ENCODE assay signal across 1 cellular context in the genomic region with DNA sequence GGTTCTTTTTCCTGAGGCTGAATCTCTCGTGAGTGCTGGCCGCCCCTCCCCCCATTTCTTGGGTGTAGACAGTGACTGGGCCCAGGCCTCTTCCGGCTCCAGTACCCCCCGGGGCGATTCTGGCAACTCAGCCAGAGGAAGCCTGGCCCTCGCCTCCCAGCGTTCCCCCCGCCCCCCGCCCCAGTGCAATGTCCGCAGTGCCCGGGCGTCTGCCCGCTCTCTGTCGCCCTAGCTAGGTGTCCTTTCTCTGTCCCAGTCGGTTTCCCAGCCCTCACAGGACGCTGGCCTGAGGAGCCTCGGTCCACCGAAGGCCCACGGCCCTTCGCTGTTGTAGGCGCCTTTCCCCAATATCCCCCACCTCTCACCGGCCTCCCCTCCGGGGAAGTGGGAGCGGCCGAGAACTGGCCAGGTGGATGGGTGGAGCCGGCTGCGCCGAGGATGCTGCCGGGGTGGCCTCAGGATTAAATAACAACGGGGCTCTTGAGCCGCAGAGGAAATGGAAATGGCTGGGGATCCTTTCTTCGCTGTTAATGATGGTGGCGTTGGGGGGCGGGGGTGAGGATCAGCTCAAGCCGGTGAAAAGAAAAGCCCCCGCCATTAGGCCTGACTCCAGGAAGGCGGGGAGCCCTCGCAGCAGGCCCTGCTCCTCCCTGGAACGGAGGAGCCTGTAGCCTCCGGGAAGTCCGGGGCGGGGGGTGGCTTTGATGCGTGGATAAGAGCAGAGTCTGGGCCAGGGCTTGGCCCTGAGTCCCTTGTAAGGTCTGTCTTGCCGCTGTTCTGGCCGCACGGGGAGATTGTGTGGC.
TF ChIP-seq lines count a peak whose summit lies in the region.

No MANE protein-coding gene starts in this region.

TF ChIP-seq in H1, 55 proteins besides CTCF, POLR2A, EP300 and RAD21 (continues in another document):
- TF ChIP-seq TAF1 (IDR thresholded peaks at IDR 0.05; ENCODE audit: low read depth, low read length) (peak; percentile 68), HDAC2 (IDR thresholded peaks at IDR 0.05; ENCODE audit: borderline replicate concordance in 1 of 2, low read depth in 2 of 2, low read length in 2 of 2) (0 out of 4 replicates have a peak, but pooled peaks of 1 of the 2 experiments have one; percentile 2), KDM1A (IDR thresholded peaks at IDR 0.05; ENCODE audit: borderline replicate concordance, low read length) (no peak), GTF2F1 (IDR thresholded peaks at IDR 0.05; ENCODE audit: borderline replicate concordance, low read depth, low read length) (0 out of 2 replicates have a peak, but pooled peaks have one; percentile 40), SIN3A (conservative IDR thresholded peaks at IDR 0.05 in 1 of 2, IDR thresholded peaks at IDR 0.05 in 1 of 2; ENCODE audit: low read depth in 1 of 2, low read length in 2 of 2) (peak; percentile 3 to 67; a peak in 1 of 4 replicates), MAFK (IDR thresholded peaks at IDR 0.05; ENCODE audit: low read depth, low read length) (no peak), SP1 (IDR thresholded peaks at IDR 0.05; ENCODE audit: low read depth, low read length) (no peak), SRF (IDR thresholded peaks at IDR 0.05; ENCODE audit: low read depth, low read length) (no peak), CREB1 (IDR thresholded peaks at IDR 0.05) (peak; percentile 12; the same call in 1 of the 2 replicates), KDM5A (IDR thresholded peaks at IDR 0.05; ENCODE audit: low read length) (no peak), CHD1 (IDR thresholded peaks at IDR 0.05; ENCODE audit: low read depth, low read length) (0 out of 2 replicates have a peak, but pooled peaks have one; percentile 61), TBP (IDR thresholded peaks at IDR 0.05; ENCODE audit: low read depth, low read length) (peak; percentile 9; the same call in 1 of the 2 replicates), JUN (IDR thresholded peaks at IDR 0.05; ENCODE audit: low read depth, low read length) (no peak), ASH2L (IDR thresholded peaks at IDR 0.05; ENCODE audit: low read length) (peak; percentile 39), SP4 (IDR thresholded peaks at IDR 0.05; ENCODE audit: low read length) (no peak), BCL11A (IDR thresholded peaks at IDR 0.05; ENCODE audit: low read depth in 2 of 2, low read length in 2 of 2) (no peak), SUZ12 (IDR thresholded peaks at IDR 0.05; ENCODE audit: low read length) (no peak), CHD7 (IDR thresholded peaks at IDR 0.05; ENCODE audit: insufficient replicate concordance, low read length) (no peak), RNF2 (IDR thresholded peaks at IDR 0.05; ENCODE audit: borderline replicate concordance, low read depth, low read length, missing control alignments, poor library complexity, severe bottlenecking) (no peak), BACH1 (IDR thresholded peaks at IDR 0.05; ENCODE audit: low read length) (peak; percentile 44; the same call in 1 of the 2 replicates), GABPA (IDR thresholded peaks at IDR 0.05; ENCODE audit: borderline replicate concordance, insufficient read depth, low read length) (no peak), CEBPB (IDR thresholded peaks at IDR 0.05; ENCODE audit: low read depth, low read length) (no peak), EZH2 (IDR thresholded peaks at IDR 0.05; ENCODE audit: low read depth, low read length, severe bottlenecking) (no peak), ATF2 (IDR thresholded peaks at IDR 0.05; ENCODE audit: low read length) (no peak), SAP30 (IDR thresholded peaks at IDR 0.05; ENCODE audit: insufficient read depth, insufficient replicate concordance, low read length) (no peak), CHD2 (IDR thresholded peaks at IDR 0.05; ENCODE audit: low read length) (0 out of 2 replicates have a peak, but pooled peaks have one; percentile 1), SIRT6 (IDR thresholded peaks at IDR 0.05; ENCODE audit: low read length) (no peak), SIX5 (IDR thresholded peaks at IDR 0.05; ENCODE audit: low read depth, low read length) (no peak), CBX5 (IDR thresholded peaks at IDR 0.05; ENCODE audit: low read depth, low read length) (no peak), EGR1 (IDR thresholded peaks at IDR 0.05; ENCODE audit: borderline replicate concordance, low read depth, low read length) (no peak), NRF1 (IDR thresholded peaks at IDR 0.05; ENCODE audit: low read depth, low read length) (no peak), TAF7 (optimal IDR thresholded peaks at IDR 0.05; ENCODE audit: borderline replicate concordance, low read depth, low read length) (peak; percentile 37), POU5F1 (IDR thresholded peaks at IDR 0.05; ENCODE audit: low read depth, low read length) (no peak), ZNF274 (IDR thresholded peaks at IDR 0.05; ENCODE audit: borderline replicate concordance, extremely low read depth, low read length) (no peak), TCF12 (IDR thresholded peaks at IDR 0.05; ENCODE audit: low read depth, low read length) (0 out of 2 replicates have a peak, but pooled peaks have one; percentile 38), YY1 (IDR thresholded peaks at IDR 0.05; ENCODE audit: low read depth, low read length) (peak; percentile 67; the same call in 1 of the 2 replicates), POLR2AphosphoS5 (IDR thresholded peaks at IDR 0.05; ENCODE audit: low read depth, low read length) (peak; percentile 56; the same call in 1 of the 2 replicates), HDAC6 (IDR thresholded peaks at IDR 0.05; ENCODE audit: low read depth, low read length) (no peak), RBBP5 (IDR thresholded peaks at IDR 0.05; ENCODE audit: borderline replicate concordance, low read depth, low read length) (no peak), FOSL1 (IDR thresholded peaks at IDR 0.05; ENCODE audit: insufficient read depth, low read depth, low read length) (0 out of 2 replicates have a peak, but pooled peaks have one; percentile 18), JUND (IDR thresholded peaks at IDR 0.05; ENCODE audit: low read length) (0 out of 2 replicates have a peak, but pooled peaks have one; percentile 10), CBX8 (IDR thresholded peaks at IDR 0.05; ENCODE audit: borderline replicate concordance, low read depth, low read length) (no peak), PHF8 (conservative IDR thresholded peaks at IDR 0.05; ENCODE audit: low read depth, low read length) (peak; percentile 44; the same call in 1 of the 2 replicates), RFX5 (IDR thresholded peaks at IDR 0.05; ENCODE audit: borderline replicate concordance, low read depth, low read length) (no peak), NANOG (IDR thresholded peaks at IDR 0.05; ENCODE audit: insufficient read depth, low read depth, low read length, poor library complexity, severe bottlenecking) (no peak), KDM4A (IDR thresholded peaks at IDR 0.05; ENCODE audit: low read depth, low read length, severe bottlenecking) (no peak), CTBP2 (IDR thresholded peaks at IDR 0.05; ENCODE audit: borderline replicate concordance, insufficient read depth, insufficient read length, low read length) (no peak), SP2 (IDR thresholded peaks at IDR 0.05; ENCODE audit: low read length) (no peak), TEAD4 (IDR thresholded peaks at IDR 0.05; ENCODE audit: low read depth, low read length) (no peak)
- TF ChIP-seq, protein P1, sequence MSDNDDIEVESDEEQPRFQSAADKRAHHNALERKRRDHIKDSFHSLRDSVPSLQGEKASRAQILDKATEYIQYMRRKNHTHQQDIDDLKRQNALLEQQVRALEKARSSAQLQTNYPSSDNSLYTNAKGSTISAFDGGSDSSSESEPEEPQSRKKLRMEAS (IDR thresholded peaks at IDR 0.05) = no peak
- TF ChIP-seq, protein P2, sequence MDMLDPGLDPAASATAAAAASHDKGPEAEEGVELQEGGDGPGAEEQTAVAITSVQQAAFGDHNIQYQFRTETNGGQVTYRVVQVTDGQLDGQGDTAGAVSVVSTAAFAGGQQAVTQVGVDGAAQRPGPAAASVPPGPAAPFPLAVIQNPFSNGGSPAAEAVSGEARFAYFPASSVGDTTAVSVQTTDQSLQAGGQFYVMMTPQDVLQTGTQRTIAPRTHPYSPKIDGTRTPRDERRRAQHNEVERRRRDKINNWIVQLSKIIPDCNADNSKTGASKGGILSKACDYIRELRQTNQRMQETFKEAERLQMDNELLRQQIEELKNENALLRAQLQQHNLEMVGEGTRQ (IDR thresholded peaks at IDR 0.05; ENCODE audit: low read length) = no peak
- TF ChIP-seq, protein P3, sequence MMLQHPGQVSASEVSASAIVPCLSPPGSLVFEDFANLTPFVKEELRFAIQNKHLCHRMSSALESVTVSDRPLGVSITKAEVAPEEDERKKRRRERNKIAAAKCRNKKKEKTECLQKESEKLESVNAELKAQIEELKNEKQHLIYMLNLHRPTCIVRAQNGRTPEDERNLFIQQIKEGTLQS (IDR thresholded peaks at IDR 0.05; ENCODE audit: insufficient read depth, low read depth, low read length) = no peak
- TF ChIP-seq, protein P4, sequence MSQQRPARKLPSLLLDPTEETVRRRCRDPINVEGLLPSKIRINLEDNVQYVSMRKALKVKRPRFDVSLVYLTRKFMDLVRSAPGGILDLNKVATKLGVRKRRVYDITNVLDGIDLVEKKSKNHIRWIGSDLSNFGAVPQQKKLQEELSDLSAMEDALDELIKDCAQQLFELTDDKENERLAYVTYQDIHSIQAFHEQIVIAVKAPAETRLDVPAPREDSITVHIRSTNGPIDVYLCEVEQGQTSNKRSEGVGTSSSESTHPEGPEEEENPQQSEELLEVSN (IDR thresholded peaks at IDR 0.05) = no peak; the same call in 1 of the 2 replicates
